In the genomic region with DNA sequence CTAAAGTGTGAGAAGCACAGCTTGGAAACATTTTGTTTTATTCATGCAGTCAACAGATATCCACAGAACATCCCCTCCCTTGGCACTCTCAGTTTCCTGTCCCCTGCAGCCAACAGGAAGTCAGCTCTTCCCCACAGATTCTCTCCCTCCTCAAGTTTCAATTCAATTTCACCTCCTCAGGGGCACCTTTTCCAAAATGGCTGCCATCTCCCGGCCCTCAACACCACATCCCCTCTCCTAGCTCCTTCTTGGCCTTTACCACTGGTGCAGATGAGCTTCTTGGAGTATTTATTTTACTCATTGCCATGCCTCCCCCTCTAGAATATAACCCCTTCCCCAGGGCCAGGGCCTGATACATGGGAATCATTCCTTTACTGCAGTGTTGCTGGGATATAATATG, we compare ENCODE assay signal across 10 cellular contexts.
"Had no signal": no experiment of that assay in that cellular context is flagged by ENCODE, and none has a peak within 500 bp of the region (broad histone marks: within the 10 kb centered on the region; RNA-seq: fewer than 3 reads in every experiment).

No MANE protein-coding gene starts in this region.

- H3K27ac Mint-ChIP-seq: activated CD4-positive, alpha-beta T cell treated with anti-CD3 and anti-CD28 coated beads for 36 hours; activated naive CD4-positive, alpha-beta T cell treated with anti-CD3 and anti-CD28 coated beads for 36 hours; stimulated activated naive B cell treated with anti-CD40 and anti-IgM and Interleukin-4, amounts not matched to agents 10 μg/mL and 1 μg/mL and 100 μg/mL, for 72 hours had no signal

- H3K27me3 ChIP-seq: adrenal gland had no signal

- H3K4me3 Mint-ChIP-seq: activated CD4-positive, alpha-beta T cell treated with anti-CD3 and anti-CD28 coated beads for 36 hours; activated naive CD4-positive, alpha-beta T cell treated with anti-CD3 and anti-CD28 coated beads for 36 hours; stimulated activated naive B cell treated with anti-CD40 and anti-IgM and Interleukin-4, amounts not matched to agents 10 μg/mL and 1 μg/mL and 100 μg/mL, for 72 hours had no signal

- H3K9me3 ChIP-seq: adrenal gland, gastrocnemius medialis, upper lobe of left lung had no signal

- H3K4me1 ChIP-seq: gastrocnemius medialis had no signal

- DNase-seq: activated CD4-positive, alpha-beta T cell treated with anti-CD3 and anti-CD28 coated beads for 36 hours; activated naive CD4-positive, alpha-beta T cell treated with anti-CD3 and anti-CD28 coated beads for 36 hours; gastrocnemius medialis; kidney; stimulated activated CD4-positive, alpha-beta T cell treated with anti-CD3 and anti-CD28 coated beads, Interleukin-2, amount 100 ng/mL, for 24 hours; stimulated activated naive B cell treated with anti-CD40 and anti-IgM and Interleukin-4, amounts not matched to agents 10 μg/mL and 1 μg/mL and 100 μg/mL, for 72 hours; T1000 had no signal

- H3K4me3 ChIP-seq: adrenal gland, gastrocnemius medialis, upper lobe of left lung had no signal

- H3K27ac ChIP-seq: adrenal gland, gastrocnemius medialis had no signal

- ATAC-seq: activated CD4-positive, alpha-beta T cell treated with anti-CD3 and anti-CD28 coated beads for 36 hours; gastrocnemius medialis; sciatic nerve; stimulated activated naive B cell treated with anti-CD40 and anti-IgM and Interleukin-4, amounts not matched to agents 10 μg/mL and 1 μg/mL and 100 μg/mL, for 72 hours had no signal

- H3K36me3 ChIP-seq: adrenal gland, gastrocnemius medialis, upper lobe of left lung had no signal

- H3K9me3 Mint-ChIP-seq: activated naive CD4-positive, alpha-beta T cell treated with anti-CD3 and anti-CD28 coated beads for 36 hours had no signal
